ENCODE assay signal across 8 cellular contexts in the genomic region with DNA sequence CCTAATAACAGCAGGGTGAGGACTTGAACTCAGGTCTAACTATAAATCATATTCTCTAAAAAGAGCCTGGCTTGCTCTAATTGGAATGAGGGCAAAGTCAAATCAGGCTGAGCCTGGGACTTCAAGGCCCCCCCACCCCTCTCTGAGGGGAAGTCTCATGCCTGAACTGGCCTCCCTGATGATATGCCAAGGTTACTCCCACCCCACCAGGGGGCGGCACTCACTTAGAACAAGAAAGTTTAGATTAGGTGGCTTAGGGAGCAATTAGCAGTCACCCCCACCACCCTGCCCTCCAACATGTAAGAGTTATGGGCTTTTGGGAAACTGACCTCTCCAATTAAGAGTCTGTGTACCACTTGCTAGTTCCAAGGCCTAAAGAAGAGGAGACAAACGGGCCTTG. TPM values are rescaled to one million over a fixed set of nuclear protein-coding genes. Genes with fewer than 3 reads are reported as not detected.
DNase-seq lines count a peak whose midpoint lies in the region; ATAC-seq and TF ChIP-seq lines count a peak whose summit lies in the region.

No MANE protein-coding gene starts in this region.

- no peaks in the 10 kb centered on the region for H3K4me1 ChIP-seq in uterus

- H3K27me3 ChIP-seq in uterus = no peaks in the 10 kb centered on the region

- H3K27ac ChIP-seq in uterus = peak overlapping the region in 1 of 2 donors; percentile 24

- H3K9me3 ChIP-seq in uterus = no peaks in the 10 kb centered on the region

- TF ChIP-seq CTCF in fibroblast of mammary gland (conservative IDR thresholded peaks at IDR 0.05; ENCODE audit: control insufficient read depth, insufficient read depth, low read depth, low read length) (peak; percentile 37), omental fat pad (IDR thresholded peaks at IDR 0.05) (no peak), uterus (IDR thresholded peaks at IDR 0.05) (peak; percentile 33 to 52 (median 46))

- intact Hi-C loops in uterus (cut with DNase I; ENCODE audit: low total_unique reads) = no loop called here

- no peak for TF ChIP-seq POLR2A in uterus (IDR thresholded peaks at IDR 0.05)

- H3K36me3 ChIP-seq in uterus = no peaks in the 10 kb centered on the region

- ATAC-seq in GM18909 (IDR thresholded peaks at IDR 0.05; ENCODE audit: poor library complexity, unreplicated experiment) = peak; percentile 52
- ATAC-seq in omental fat pad (ENCODE audit: low FRiP score) = no peak
- ATAC-seq in GM18870 (IDR thresholded peaks at IDR 0.05; ENCODE audit: unreplicated experiment) = no peak

- H3K4me3 ChIP-seq in fibroblast of mammary gland (ENCODE audit: control insufficient read depth, low read depth, low read length) = no peak overlapping the region
- H3K4me3 ChIP-seq in uterus = no peak overlapping the region

- DNase-seq in AG20443 (ENCODE audit: low spot score) (peak; percentile 37), NOMO-1 treated with dmso at 0.1 percent for 144 hours (lab: John Stamatoyannopoulos, UW; ENCODE audit: unreplicated experiment) (peak; percentile 64), activated T-cell treated with anti-CD3 and anti-CD28 coated beads for 4 hours (peak; percentile 67), fibroblast of mammary gland (ENCODE audit: low read depth) (peak; percentile 42), omental fat pad (ENCODE audit: low spot score) (peak; percentile 50), uterus (peak; percentile 48 to 69)

RNA-seq across cellular contexts. Expression of gene FOXO4, which starts 2.7 kb away (rescaled TPM):
- total RNA-seq in omental fat pad (10 to 100 TPM; 13.8 to 23.8 (median 20.1) TPM), uterus (10 to 100 TPM in 2 of 4 donors, 1 to 10 TPM in 2; 7.9 to 40.6 (median 10.1) TPM)

RNA-seq across cellular contexts. Expression of gene CXorf65, which starts 8.2 kb away (rescaled TPM):
- total RNA-seq in omental fat pad (not detected), uterus (1 to 10 TPM in 1 of 4 donors, not detected in 3; 1.1 TPM)

RNA-seq across cellular contexts. Expression of gene IL2RG, which starts 13.1 kb away (rescaled TPM):
- total RNA-seq in omental fat pad (10 to 100 TPM in 3 of 4 donors, 1 to 10 TPM in 1; 8.3 to 30.9 (median 15.6) TPM), uterus (10 to 100 TPM in 1 of 4 donors, 1 to 10 TPM in 2, not detected in 1; 3.0 to 42.9 (median 3.3) TPM)

RNA-seq across cellular contexts. Expression of gene MED12, which starts 20.1 kb away (rescaled TPM):
- total RNA-seq in omental fat pad (10 to 100 TPM; 29.0 to 74.4 (median 36.0) TPM), uterus (10 to 100 TPM; 11.2 to 91.5 (median 33.0) TPM)

RNA-seq across cellular contexts. Expression of gene SNX12, which starts 30.2 kb away (rescaled TPM):
- total RNA-seq in omental fat pad (10 to 100 TPM; 34.9 to 53.4 (median 43.7) TPM), uterus (10 to 100 TPM; 32.9 to 92.7 (median 68.0) TPM)

Comparison
In these comparisons a context has a peak if more than half of its experiments do, and no peak if none do; other contexts are left out.
1. CTCF ChIP-seq: peak in fibroblast of mammary gland (single experiment) and uterus (4 of 4); none in omental fat pad (0 of 3).
2. Peak in every context shown above with its lines, with median percentiles within 50 percentile points of each other: DNase-seq.